Comparison of ENCODE assay signal across 28 cellular contexts in the genomic region with DNA sequence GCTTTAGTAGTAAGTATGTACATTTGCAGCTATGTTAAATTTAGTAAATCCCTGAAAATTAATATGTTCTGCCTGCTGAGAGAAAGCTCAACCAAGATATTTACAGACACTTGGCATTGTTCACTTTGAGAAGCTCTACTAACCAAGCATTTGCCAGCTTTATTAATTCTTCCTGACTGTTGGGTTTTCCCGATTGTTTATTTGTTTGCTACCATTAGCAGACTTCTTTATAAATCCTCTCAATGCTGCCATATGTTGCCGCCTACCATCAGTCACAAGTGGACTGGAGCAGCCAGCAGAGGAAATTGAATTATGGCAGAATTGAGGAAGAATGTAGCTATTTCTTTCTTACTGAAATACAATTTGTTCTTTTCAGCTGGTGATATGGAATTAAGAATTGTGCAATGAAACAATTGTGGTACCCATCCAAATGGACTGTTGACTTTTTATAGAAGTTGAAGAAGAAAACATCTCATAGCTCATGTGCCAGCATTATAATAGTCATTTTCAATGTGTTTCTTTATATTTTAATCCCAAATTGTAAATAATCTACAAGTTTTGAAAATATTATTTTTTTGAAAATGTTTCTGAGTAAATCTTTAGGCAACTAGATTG.
"Had no signal": no experiment of that assay in that cellular context is flagged by ENCODE, and none has a peak within 500 bp of the region (broad histone marks: within the 10 kb centered on the region; RNA-seq: fewer than 3 reads in every experiment).

No MANE protein-coding gene starts in this region.

- H3K27me3 ChIP-seq: brain microvascular endothelial cell, dorsolateral prefrontal cortex, gastroesophageal sphincter, hepatocyte, neutrophil, ovary, right lobe of liver had no signal

- H3K4me3 ChIP-seq: coronary artery, dorsolateral prefrontal cortex, gastroesophageal sphincter, hepatocyte, ovary, right lobe of liver, thoracic aorta had no signal

- H3K9me3 ChIP-seq: gastroesophageal sphincter, neutrophil, ovary, right lobe of liver, thoracic aorta had no signal

- H3K27me3 Mint-ChIP-seq: activated CD4-positive, alpha-beta memory T cell treated with anti-CD3 and anti-CD28 coated beads for 36 hours; activated CD4-positive, alpha-beta T cell treated with anti-CD3 and anti-CD28 coated beads, Interleukin-2, amount 10 ng/mL, durations not matched to agents 24 days and 14 days; activated T-helper 17 cell treated with anti-CD3 and anti-CD28 coated beads, Interleukin-2, amount 50 U/mL, for 72 hours; naive B cell; progenitor cell of endocrine pancreas had no signal

- H3K4me1 ChIP-seq: gastroesophageal sphincter had no signal

- H3K27ac Mint-ChIP-seq: activated CD4-positive, alpha-beta memory T cell treated with anti-CD3 and anti-CD28 coated beads for 36 hours; activated CD4-positive, alpha-beta T cell treated with anti-CD3 and anti-CD28 coated beads, Interleukin-2, amount 10 ng/mL, durations not matched to agents 24 days and 14 days; activated T-helper 17 cell treated with anti-CD3 and anti-CD28 coated beads, Interleukin-2, amount 50 U/mL, for 72 hours; mesothelial cell of epicardium; naive B cell; nephron progenitor cell; progenitor cell of endocrine pancreas had no signal

- H3K27ac ChIP-seq: brain microvascular endothelial cell, coronary artery, dorsolateral prefrontal cortex, gastroesophageal sphincter, hepatocyte, neutrophil, ovary, right lobe of liver, thoracic aorta had no signal

- H3K36me3 ChIP-seq: brain microvascular endothelial cell, gastroesophageal sphincter, neutrophil, ovary, right lobe of liver, thoracic aorta had no signal

- DNase-seq: activated CD4-positive, alpha-beta memory T cell treated with anti-CD3 and anti-CD28 coated beads for 36 hours; activated CD4-positive, alpha-beta T cell treated with anti-CD3 and anti-CD28 coated beads, Interleukin-2, amount 10 ng/mL, durations not matched to agents 24 days and 14 days; activated CD4-positive, CD25-positive, alpha-beta regulatory T cell treated with anti-CD3 and anti-CD28 coated beads, Interleukin-2, amount 50 U/mL, for 72 hours; activated gamma-delta T cell treated with Interleukin-2 at 50 U/mL for 16 hours; activated naive CD4-positive, alpha-beta T cell treated with anti-CD3 and anti-CD28 coated beads, Interleukin-2, amount 50 U/mL, for 16 hours; activated T-cell treated with anti-CD3 and anti-CD28 coated beads, Interleukin-2, amount 50 U/mL, for 4 hours; amniotic stem cell; brain microvascular endothelial cell; dorsolateral prefrontal cortex; effector memory CD4-positive, alpha-beta T cell; left cardiac atrium; left ventricle myocardium superior; mammary epithelial cell; naive B cell; nephron progenitor cell; ovary; right lobe of liver; stimulated activated CD4-positive, alpha-beta T cell treated with anti-CD3 and anti-CD28 coated beads, Interleukin-2, amount 100 ng/mL, for 48 hours; stimulated activated naive CD8-positive, alpha-beta T cell treated with anti-CD3 and anti-CD28 coated beads, Interleukin-15, Interleukin-2, amounts not matched to agents 100 U/mL and 50 U/mL, for 24 hours; trophoblast cell had no signal

- H3K36me3 Mint-ChIP-seq: activated CD4-positive, alpha-beta memory T cell treated with anti-CD3 and anti-CD28 coated beads for 36 hours; mesothelial cell of epicardium; naive B cell had no signal

- H3K4me3 Mint-ChIP-seq: activated CD4-positive, alpha-beta memory T cell treated with anti-CD3 and anti-CD28 coated beads for 36 hours; activated CD4-positive, alpha-beta T cell treated with anti-CD3 and anti-CD28 coated beads, Interleukin-2, amount 10 ng/mL, durations not matched to agents 24 days and 14 days; activated T-cell treated with anti-CD3 and anti-CD28 coated beads, Interleukin-2, amount 50 U/mL, for 4 hours; activated T-helper 17 cell treated with anti-CD3 and anti-CD28 coated beads, Interleukin-2, amount 50 U/mL, for 72 hours; mesothelial cell of epicardium; naive B cell; nephron progenitor cell had no signal

- H3K4me1 Mint-ChIP-seq: activated CD4-positive, alpha-beta T cell treated with anti-CD3 and anti-CD28 coated beads, Interleukin-2, amount 10 ng/mL, durations not matched to agents 24 days and 14 days; activated T-helper 17 cell treated with anti-CD3 and anti-CD28 coated beads, Interleukin-2, amount 50 U/mL, for 72 hours; mesothelial cell of epicardium; naive B cell; nephron progenitor cell had no signal
